Comparison of ENCODE assay signal across 1 cellular context in the genomic region with DNA sequence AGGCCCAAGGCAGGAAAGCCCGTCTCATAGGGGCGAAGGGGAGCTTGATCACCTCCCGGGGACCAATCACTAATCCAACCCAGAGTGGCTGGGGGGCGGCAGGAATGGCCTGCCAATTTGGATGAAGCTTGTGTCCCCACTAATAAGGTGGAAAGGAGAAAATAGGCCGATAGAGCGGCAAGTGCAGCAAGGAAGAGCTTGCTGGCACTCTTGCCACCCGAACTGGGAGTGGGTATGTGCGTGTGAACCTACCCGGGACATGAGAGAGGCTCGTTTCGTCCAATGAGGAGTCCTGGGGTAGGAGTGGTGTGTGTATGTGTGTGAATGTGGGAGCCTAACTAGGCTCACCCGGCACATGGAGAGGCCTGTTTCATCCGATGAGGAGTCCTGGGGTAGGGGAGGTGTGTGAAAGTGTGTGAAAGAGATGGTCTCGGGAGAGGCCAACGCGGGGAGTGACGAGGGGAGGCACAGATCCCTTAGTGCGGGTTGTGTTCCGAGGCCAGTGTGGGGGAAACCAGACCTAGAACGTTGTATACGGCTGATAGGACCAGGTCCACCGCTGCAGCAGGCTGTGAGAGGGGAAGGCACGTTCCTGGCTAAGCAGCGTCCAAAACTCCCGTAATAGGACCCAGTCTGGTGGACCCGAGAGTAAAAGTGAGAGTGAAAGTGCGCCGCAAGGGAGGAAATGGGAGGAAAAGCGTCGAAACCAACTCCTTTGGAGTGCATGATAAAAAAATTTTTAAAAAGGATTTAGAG.
A peak's percentile ranks its signal among the peaks of the same experiment; 100 is the strongest.
TF ChIP-seq lines count a peak whose summit lies in the region.

No MANE protein-coding gene starts in this region.

TF ChIP-seq in HepG2, 621 proteins besides CTCF, POLR2A, EP300 and RAD21 (continues in another document):
- TF ChIP-seq ZMYM3 (CRISPR knock-in tag; IDR thresholded peaks at IDR 0.05) (0 out of 2 replicates have a peak, but pooled peaks have one; percentile 22), HHEX (CRISPR knock-in tag; IDR thresholded peaks at IDR 0.05) (no peak), GPN1 (CRISPR knock-in tag; IDR thresholded peaks at IDR 0.05; ENCODE audit: borderline replicate concordance) (no peak), ZNF619 (CRISPR knock-in tag; IDR thresholded peaks at IDR 0.05) (peak; percentile 55; the same call in 1 of the 2 replicates), ZNF562 (CRISPR knock-in tag; IDR thresholded peaks at IDR 0.05; ENCODE audit: borderline replicate concordance) (no peak), SP4 (CRISPR knock-in tag; IDR thresholded peaks at IDR 0.05) (no peak), SAFB2 (CRISPR knock-in tag; IDR thresholded peaks at IDR 0.05; ENCODE audit: borderline replicate concordance, low read depth) (0 out of 2 replicates have a peak, but pooled peaks have one; percentile 24), NFIB (CRISPR knock-in tag; IDR thresholded peaks at IDR 0.05; ENCODE audit: borderline replicate concordance) (no peak), MAZ (IDR thresholded peaks at IDR 0.05; ENCODE audit: borderline replicate concordance, low read depth, low read length) (no peak), MAZ (CRISPR knock-in tag; IDR thresholded peaks at IDR 0.05; ENCODE audit: low read depth) (0 out of 2 replicates have a peak, but pooled peaks have one; percentile 25), ZMYM4 (CRISPR knock-in tag; IDR thresholded peaks at IDR 0.05) (no peak), KMT2B (CRISPR knock-in tag; IDR thresholded peaks at IDR 0.05) (0 out of 2 replicates have a peak, but pooled peaks have one; percentile 35), ZSCAN21 (CRISPR knock-in tag; IDR thresholded peaks at IDR 0.05; ENCODE audit: borderline replicate concordance) (peak; percentile 34; the same call in 1 of the 2 replicates), ZNF605 (CRISPR knock-in tag; IDR thresholded peaks at IDR 0.05) (peak; percentile 37; the same call in 1 of the 2 replicates), MEIS2 (CRISPR knock-in tag; IDR thresholded peaks at IDR 0.05) (0 out of 2 replicates have a peak, but pooled peaks have one; percentile 4), ZEB1 (IDR thresholded peaks at IDR 0.05; ENCODE audit: insufficient replicate concordance, low read depth) (no peak), BRD4 (CRISPR knock-in tag; IDR thresholded peaks at IDR 0.05) (0 out of 2 replicates have a peak, but pooled peaks have one; percentile 41), HNRNPH1 (optimal IDR thresholded peaks at IDR 0.05; ENCODE audit: low read depth, low read length) (peak; percentile 59), HOXA9 (CRISPR knock-in tag; IDR thresholded peaks at IDR 0.05; ENCODE audit: borderline replicate concordance) (no peak), KDM2A (CRISPR knock-in tag; IDR thresholded peaks at IDR 0.05; ENCODE audit: borderline replicate concordance, low read depth) (peak; percentile 53; the same call in 1 of the 2 replicates), ZNF737 (CRISPR knock-in tag; IDR thresholded peaks at IDR 0.05; ENCODE audit: borderline replicate concordance) (0 out of 2 replicates have a peak, but pooled peaks have one; percentile 47), TARDBP (CRISPR knock-in tag; IDR thresholded peaks at IDR 0.05) (no peak), ZNF572 (CRISPR knock-in tag; IDR thresholded peaks at IDR 0.05) (0 out of 2 replicates have a peak, but pooled peaks have one; percentile 40), BCL6 (CRISPR knock-in tag; IDR thresholded peaks at IDR 0.05) (no peak), ZFX (CRISPR knock-in tag; IDR thresholded peaks at IDR 0.05; ENCODE audit: low read depth) (peak; percentile 48; the same call in 1 of the 2 replicates), MXD4 (CRISPR knock-in tag; IDR thresholded peaks at IDR 0.05) (0 out of 2 replicates have a peak, but pooled peaks have one; percentile 31)
- TF ChIP-seq, protein P1, sequence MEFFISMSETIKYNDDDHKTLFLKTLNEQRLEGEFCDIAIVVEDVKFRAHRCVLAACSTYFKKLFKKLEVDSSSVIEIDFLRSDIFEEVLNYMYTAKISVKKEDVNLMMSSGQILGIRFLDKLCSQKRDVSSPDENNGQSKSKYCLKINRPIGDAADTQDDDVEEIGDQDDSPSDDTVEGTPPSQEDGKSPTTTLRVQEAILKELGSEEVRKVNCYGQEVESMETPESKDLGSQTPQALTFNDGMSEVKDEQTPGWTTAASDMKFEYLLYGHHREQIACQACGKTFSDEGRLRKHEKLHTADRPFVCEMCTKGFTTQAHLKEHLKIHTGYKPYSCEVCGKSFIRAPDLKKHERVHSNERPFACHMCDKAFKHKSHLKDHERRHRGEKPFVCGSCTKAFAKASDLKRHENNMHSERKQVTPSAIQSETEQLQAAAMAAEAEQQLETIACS (CRISPR knock-in tag; IDR thresholded peaks at IDR 0.05), result 0 out of 2 replicates have a peak, but pooled peaks have one; percentile 26
- TF ChIP-seq, protein P2, sequence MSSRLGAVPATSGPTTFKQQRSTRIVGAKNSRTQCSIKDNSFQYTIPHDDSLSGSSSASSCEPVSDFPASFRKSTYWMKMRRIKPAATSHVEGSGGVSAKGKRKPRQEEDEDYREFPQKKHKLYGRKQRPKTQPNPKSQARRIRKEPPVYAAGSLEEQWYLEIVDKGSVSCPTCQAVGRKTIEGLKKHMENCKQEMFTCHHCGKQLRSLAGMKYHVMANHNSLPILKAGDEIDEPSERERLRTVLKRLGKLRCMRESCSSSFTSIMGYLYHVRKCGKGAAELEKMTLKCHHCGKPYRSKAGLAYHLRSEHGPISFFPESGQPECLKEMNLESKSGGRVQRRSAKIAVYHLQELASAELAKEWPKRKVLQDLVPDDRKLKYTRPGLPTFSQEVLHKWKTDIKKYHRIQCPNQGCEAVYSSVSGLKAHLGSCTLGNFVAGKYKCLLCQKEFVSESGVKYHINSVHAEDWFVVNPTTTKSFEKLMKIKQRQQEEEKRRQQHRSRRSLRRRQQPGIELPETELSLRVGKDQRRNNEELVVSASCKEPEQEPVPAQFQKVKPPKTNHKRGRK (CRISPR knock-in tag; IDR thresholded peaks at IDR 0.05), result no peak
- TF ChIP-seq, protein P3, sequence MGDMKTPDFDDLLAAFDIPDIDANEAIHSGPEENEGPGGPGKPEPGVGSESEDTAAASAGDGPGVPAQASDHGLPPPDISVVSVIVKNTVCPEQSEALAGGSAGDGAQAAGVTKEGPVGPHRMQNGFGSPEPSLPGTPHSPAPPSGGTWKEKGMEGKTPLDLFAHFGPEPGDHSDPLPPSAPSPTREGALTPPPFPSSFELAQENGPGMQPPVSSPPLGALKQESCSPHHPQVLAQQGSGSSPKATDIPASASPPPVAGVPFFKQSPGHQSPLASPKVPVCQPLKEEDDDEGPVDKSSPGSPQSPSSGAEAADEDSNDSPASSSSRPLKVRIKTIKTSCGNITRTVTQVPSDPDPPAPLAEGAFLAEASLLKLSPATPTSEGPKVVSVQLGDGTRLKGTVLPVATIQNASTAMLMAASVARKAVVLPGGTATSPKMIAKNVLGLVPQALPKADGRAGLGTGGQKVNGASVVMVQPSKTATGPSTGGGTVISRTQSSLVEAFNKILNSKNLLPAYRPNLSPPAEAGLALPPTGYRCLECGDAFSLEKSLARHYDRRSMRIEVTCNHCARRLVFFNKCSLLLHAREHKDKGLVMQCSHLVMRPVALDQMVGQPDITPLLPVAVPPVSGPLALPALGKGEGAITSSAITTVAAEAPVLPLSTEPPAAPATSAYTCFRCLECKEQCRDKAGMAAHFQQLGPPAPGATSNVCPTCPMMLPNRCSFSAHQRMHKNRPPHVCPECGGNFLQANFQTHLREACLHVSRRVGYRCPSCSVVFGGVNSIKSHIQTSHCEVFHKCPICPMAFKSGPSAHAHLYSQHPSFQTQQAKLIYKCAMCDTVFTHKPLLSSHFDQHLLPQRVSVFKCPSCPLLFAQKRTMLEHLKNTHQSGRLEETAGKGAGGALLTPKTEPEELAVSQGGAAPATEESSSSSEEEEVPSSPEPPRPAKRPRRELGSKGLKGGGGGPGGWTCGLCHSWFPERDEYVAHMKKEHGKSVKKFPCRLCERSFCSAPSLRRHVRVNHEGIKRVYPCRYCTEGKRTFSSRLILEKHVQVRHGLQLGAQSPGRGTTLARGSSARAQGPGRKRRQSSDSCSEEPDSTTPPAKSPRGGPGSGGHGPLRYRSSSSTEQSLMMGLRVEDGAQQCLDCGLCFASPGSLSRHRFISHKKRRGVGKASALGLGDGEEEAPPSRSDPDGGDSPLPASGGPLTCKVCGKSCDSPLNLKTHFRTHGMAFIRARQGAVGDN (CRISPR knock-in tag; IDR thresholded peaks at IDR 0.05), result peak; percentile 82
- TF ChIP-seq, protein P4, sequence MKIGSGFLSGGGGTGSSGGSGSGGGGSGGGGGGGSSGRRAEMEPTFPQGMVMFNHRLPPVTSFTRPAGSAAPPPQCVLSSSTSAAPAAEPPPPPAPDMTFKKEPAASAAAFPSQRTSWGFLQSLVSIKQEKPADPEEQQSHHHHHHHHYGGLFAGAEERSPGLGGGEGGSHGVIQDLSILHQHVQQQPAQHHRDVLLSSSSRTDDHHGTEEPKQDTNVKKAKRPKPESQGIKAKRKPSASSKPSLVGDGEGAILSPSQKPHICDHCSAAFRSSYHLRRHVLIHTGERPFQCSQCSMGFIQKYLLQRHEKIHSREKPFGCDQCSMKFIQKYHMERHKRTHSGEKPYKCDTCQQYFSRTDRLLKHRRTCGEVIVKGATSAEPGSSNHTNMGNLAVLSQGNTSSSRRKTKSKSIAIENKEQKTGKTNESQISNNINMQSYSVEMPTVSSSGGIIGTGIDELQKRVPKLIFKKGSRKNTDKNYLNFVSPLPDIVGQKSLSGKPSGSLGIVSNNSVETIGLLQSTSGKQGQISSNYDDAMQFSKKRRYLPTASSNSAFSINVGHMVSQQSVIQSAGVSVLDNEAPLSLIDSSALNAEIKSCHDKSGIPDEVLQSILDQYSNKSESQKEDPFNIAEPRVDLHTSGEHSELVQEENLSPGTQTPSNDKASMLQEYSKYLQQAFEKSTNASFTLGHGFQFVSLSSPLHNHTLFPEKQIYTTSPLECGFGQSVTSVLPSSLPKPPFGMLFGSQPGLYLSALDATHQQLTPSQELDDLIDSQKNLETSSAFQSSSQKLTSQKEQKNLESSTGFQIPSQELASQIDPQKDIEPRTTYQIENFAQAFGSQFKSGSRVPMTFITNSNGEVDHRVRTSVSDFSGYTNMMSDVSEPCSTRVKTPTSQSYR (CRISPR knock-in tag; IDR thresholded peaks at IDR 0.05; ENCODE audit: borderline replicate concordance), result 0 out of 2 replicates have a peak, but pooled peaks have one; percentile 8
- TF ChIP-seq, protein P5, sequence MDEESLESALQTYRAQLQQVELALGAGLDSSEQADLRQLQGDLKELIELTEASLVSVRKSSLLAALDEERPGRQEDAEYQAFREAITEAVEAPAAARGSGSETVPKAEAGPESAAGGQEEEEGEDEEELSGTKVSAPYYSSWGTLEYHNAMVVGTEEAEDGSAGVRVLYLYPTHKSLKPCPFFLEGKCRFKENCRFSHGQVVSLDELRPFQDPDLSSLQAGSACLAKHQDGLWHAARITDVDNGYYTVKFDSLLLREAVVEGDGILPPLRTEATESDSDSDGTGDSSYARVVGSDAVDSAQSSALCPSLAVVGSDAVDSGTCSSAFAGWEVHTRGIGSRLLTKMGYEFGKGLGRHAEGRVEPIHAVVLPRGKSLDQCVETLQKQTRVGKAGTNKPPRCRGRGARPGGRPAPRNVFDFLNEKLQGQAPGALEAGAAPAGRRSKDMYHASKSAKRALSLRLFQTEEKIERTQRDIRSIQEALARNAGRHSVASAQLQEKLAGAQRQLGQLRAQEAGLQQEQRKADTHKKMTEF (CRISPR knock-in tag; IDR thresholded peaks at IDR 0.05), result 0 out of 2 replicates have a peak, but pooled peaks have one; percentile 15
- TF ChIP-seq, protein P6, sequence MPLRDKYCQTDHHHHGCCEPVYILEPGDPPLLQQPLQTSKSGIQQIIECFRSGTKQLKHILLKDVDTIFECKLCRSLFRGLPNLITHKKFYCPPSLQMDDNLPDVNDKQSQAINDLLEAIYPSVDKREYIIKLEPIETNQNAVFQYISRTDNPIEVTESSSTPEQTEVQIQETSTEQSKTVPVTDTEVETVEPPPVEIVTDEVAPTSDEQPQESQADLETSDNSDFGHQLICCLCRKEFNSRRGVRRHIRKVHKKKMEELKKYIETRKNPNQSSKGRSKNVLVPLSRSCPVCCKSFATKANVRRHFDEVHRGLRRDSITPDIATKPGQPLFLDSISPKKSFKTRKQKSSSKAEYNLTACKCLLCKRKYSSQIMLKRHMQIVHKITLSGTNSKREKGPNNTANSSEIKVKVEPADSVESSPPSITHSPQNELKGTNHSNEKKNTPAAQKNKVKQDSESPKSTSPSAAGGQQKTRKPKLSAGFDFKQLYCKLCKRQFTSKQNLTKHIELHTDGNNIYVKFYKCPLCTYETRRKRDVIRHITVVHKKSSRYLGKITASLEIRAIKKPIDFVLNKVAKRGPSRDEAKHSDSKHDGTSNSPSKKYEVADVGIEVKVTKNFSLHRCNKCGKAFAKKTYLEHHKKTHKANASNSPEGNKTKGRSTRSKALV (CRISPR knock-in tag; IDR thresholded peaks at IDR 0.05), result 0 out of 2 replicates have a peak, but pooled peaks have one; percentile 67
- TF ChIP-seq, protein P7, sequence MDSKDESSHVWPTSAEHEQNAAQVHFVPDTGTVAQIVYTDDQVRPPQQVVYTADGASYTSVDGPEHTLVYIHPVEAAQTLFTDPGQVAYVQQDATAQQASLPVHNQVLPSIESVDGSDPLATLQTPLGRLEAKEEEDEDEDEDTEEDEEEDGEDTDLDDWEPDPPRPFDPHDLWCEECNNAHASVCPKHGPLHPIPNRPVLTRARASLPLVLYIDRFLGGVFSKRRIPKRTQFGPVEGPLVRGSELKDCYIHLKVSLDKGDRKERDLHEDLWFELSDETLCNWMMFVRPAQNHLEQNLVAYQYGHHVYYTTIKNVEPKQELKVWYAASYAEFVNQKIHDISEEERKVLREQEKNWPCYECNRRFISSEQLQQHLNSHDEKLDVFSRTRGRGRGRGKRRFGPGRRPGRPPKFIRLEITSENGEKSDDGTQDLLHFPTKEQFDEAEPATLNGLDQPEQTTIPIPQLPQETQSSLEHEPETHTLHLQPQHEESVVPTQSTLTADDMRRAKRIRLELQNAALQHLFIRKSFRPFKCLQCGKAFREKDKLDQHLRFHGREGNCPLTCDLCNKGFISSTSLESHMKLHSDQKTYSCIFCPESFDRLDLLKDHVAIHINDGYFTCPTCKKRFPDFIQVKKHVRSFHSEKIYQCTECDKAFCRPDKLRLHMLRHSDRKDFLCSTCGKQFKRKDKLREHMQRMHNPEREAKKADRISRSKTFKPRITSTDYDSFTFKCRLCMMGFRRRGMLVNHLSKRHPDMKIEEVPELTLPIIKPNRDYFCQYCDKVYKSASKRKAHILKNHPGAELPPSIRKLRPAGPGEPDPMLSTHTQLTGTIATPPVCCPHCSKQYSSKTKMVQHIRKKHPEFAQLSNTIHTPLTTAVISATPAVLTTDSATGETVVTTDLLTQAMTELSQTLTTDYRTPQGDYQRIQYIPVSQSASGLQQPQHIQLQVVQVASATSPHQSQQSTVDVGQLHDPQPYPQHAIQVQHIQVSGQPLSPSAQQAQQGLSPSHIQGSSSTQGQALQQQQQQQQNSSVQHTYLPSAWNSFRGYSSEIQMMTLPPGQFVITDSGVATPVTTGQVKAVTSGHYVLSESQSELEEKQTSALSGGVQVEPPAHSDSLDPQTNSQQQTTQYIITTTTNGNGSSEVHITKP (CRISPR knock-in tag; IDR thresholded peaks at IDR 0.05; ENCODE audit: low read depth), result peak; percentile 61; the same call in 1 of the 2 replicates
- TF ChIP-seq, protein P8, sequence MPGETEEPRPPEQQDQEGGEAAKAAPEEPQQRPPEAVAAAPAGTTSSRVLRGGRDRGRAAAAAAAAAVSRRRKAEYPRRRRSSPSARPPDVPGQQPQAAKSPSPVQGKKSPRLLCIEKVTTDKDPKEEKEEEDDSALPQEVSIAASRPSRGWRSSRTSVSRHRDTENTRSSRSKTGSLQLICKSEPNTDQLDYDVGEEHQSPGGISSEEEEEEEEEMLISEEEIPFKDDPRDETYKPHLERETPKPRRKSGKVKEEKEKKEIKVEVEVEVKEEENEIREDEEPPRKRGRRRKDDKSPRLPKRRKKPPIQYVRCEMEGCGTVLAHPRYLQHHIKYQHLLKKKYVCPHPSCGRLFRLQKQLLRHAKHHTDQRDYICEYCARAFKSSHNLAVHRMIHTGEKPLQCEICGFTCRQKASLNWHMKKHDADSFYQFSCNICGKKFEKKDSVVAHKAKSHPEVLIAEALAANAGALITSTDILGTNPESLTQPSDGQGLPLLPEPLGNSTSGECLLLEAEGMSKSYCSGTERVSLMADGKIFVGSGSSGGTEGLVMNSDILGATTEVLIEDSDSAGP (CRISPR knock-in tag; IDR thresholded peaks at IDR 0.05; ENCODE audit: borderline replicate concordance), result peak; percentile 74; the same call in 1 of the 2 replicates
